ENCODE assay signal across 11 cellular contexts in genomic region chr11:606245-606644, GRCh38. TPM values are rescaled to one million over a fixed set of nuclear protein-coding genes. Genes with fewer than 3 reads are reported as not detected.
A peak's percentile ranks its signal among the peaks of the same experiment; 100 is the strongest.
DNase-seq lines count a peak whose midpoint lies in the region; FAIRE-seq and TF ChIP-seq lines count a peak whose summit lies in the region.
"Had no signal": no experiment of that assay in that cellular context is flagged by ENCODE, and none has a peak within 500 bp of the region (broad histone marks: within the 10 kb centered on the region; RNA-seq: fewer than 3 reads in every experiment).

No MANE protein-coding gene starts in this region.

- no peak overlapping the region for H2BK12ac ChIP-seq in H9 (ENCODE audit: insufficient read length, low read depth, low read length)

- TF ChIP-seq CTCF in kidney (IDR thresholded peaks at IDR 0.05; ENCODE audit: borderline replicate concordance, extremely low read depth, insufficient read depth) (no peak), H9 (conservative IDR thresholded peaks at IDR 0.05) (no peak)

- H3K23ac ChIP-seq in H9 (ENCODE audit: insufficient read length, low read depth, low read length) = no peak overlapping the region

- H3K9me3 Mint-ChIP-seq in H9 = no peaks in the 10 kb centered on the region

- H2BK5ac ChIP-seq in H9 (ENCODE audit: insufficient read length, low read length) = no peak overlapping the region

- H3K27ac ChIP-seq in ACC112 (ENCODE audit: low read depth, low read length) = peak overlapping the region; percentile 12; the same call in 1 of the 2 replicates
- H3K27ac ChIP-seq in kidney (ENCODE audit: low read depth in 2 of 2, low read length in 2 of 2) = no peak overlapping the region
- H3K27ac ChIP-seq in H9 (ENCODE audit: insufficient read length, low read depth, low read length) = no peak overlapping the region

- DNase-seq in astrocyte of the hippocampus (ENCODE audit: low read depth, low spot score) (peak; percentile 78), kidney (peak; percentile 74), SIG-M5 (lab: John Stamatoyannopoulos, UW) (no peak), ACHN (no peak), H9 (no peak)
- DNase-seq: CD4-positive, CD25-positive, alpha-beta regulatory T cell; NCI-H1436; retina had no signal

- no peak overlapping the region for H4K5ac ChIP-seq in H9 (ENCODE audit: insufficient read length, low read depth, low read length)

- H4K20me1 ChIP-seq in H9 (ENCODE audit: control insufficient read depth, insufficient read depth, insufficient read length) = peaks cover 3% of the 10 kb centered on the region

- H3K79me2 ChIP-seq in ACC112 (ENCODE audit: control insufficient read depth, insufficient read depth, low read length, unreplicated experiment) (peaks cover 5% of the 10 kb centered on the region), H9 (ENCODE audit: insufficient read depth, low read length) (no peaks in the 10 kb centered on the region)

- peaks cover 33 to 74% (median 70%) of the 10 kb centered on the region in 3 experiments; a peak in 6 of 7 replicates for H3K36me3 Mint-ChIP-seq in H9 (ENCODE audit: insufficient read depth in 1 of 3, low read depth in 3 of 3)

- H3K36me3 ChIP-seq in ACC112 (ENCODE audit: insufficient read depth, low read length) = peaks cover 21% of the 10 kb centered on the region; the same call in 1 of the 2 replicates
- H3K36me3 ChIP-seq in kidney (ENCODE audit: control insufficient read depth in 1 of 2, insufficient read depth in 2 of 2, low read length in 2 of 2) = peaks cover 27 to 55% of the 10 kb centered on the region in 2 donors

- H2AFZ ChIP-seq in ACC112 (ENCODE audit: low read length, unreplicated experiment) (no peak overlapping the region), H9 (ENCODE audit: low read length) (no peak overlapping the region)

- no peak overlapping the region for H3K56ac ChIP-seq in H9 (ENCODE audit: insufficient read length, low read depth, low read length)

- in situ Hi-C loops in ACHN (cut with HindIII; ENCODE audit: low pct_ligation_motif_present, low pct_unique_long_range_greater_than_20kb, low sequenced_read_pairs) = no loop called here

- H3K4me3 ChIP-seq in ACC112 (ENCODE audit: low read depth, low read length) (no peak overlapping the region), kidney (ENCODE audit: low read length in 2 of 2) (no peak overlapping the region)

- H3K23me2 ChIP-seq in H9 (ENCODE audit: insufficient read length, low read depth, low read length, poor library complexity, severe bottlenecking) = no peaks in the 10 kb centered on the region

- H3K4me1 ChIP-seq in ACC112 (ENCODE audit: control insufficient read depth, insufficient read depth, low read length, unreplicated experiment) (no peaks in the 10 kb centered on the region), kidney (ENCODE audit: control insufficient read depth in 1 of 2, insufficient read depth in 1 of 2, low read depth in 1 of 2, low read length in 2 of 2) (peaks cover 0 to 2% of the 10 kb centered on the region in 2 donors), H9 (ENCODE audit: insufficient read depth, low read length) (no peaks in the 10 kb centered on the region)

- intact Hi-C loops in kidney (cut with DNase I) = no loop called here

- H2BK20ac ChIP-seq in H9 (ENCODE audit: low read depth, low read length, poor library complexity, severe bottlenecking) = no peak overlapping the region

- H3K14ac ChIP-seq in H9 (ENCODE audit: insufficient read depth, low read length) = no peak overlapping the region

- no peak overlapping the region for H3K18ac ChIP-seq in H9 (ENCODE audit: insufficient read length, low read depth, low read length)

- H3K4me2 ChIP-seq in H9 (ENCODE audit: insufficient read depth, insufficient read length, low read length) = no peak overlapping the region

- H2AK5ac ChIP-seq in H9 (ENCODE audit: insufficient read length, low read length) = no peak overlapping the region

- no peak overlapping the region for H4K8ac ChIP-seq in H9 (replicated peaks; ENCODE audit: insufficient read length, low read depth, low read length)

- FAIRE-seq in kidney (lab: Jason Lieb, UNC) = no peak

- H3K4ac ChIP-seq in H9 (ENCODE audit: low read depth, low read length) = no peak overlapping the region

- WGBS in H9 (ENCODE audit: extremely low coverage, insufficient read length, low lambda C conversion rate) = no CpG with 5 or more reads among the region's 19 CpGs

- no peaks in the 10 kb centered on the region for H3K79me1 ChIP-seq in H9 (ENCODE audit: insufficient read depth, low read depth, low read length, poor library complexity, severe bottlenecking)

- H3K27me3 Mint-ChIP-seq in H9 (ENCODE audit: low read depth) = no peaks in the 10 kb centered on the region
- H3K27me3 Mint-ChIP-seq: CD4-positive, CD25-positive, alpha-beta regulatory T cell had no signal

- H3K4me1 Mint-ChIP-seq in H9 = no peaks in the 10 kb centered on the region
- H3K4me1 Mint-ChIP-seq: CD4-positive, CD25-positive, alpha-beta regulatory T cell had no signal

- H2BK120ac ChIP-seq in H9 (ENCODE audit: low read depth, low read length, poor library complexity, severe bottlenecking) = no peak overlapping the region

- H3K9me3 ChIP-seq in kidney (ENCODE audit: control insufficient read depth in 1 of 2, low read length in 2 of 2) (no peaks in the 10 kb centered on the region), H9 (ENCODE audit: control insufficient read depth, low read depth, low read length) (no peaks in the 10 kb centered on the region)

- H3K27me3 ChIP-seq in ACC112 (ENCODE audit: insufficient read depth, low read length) (no peaks in the 10 kb centered on the region), H9 (ENCODE audit: insufficient read depth, low read length) (no peaks in the 10 kb centered on the region)

- H3K9ac ChIP-seq in kidney (ENCODE audit: low read length in 2 of 2) (no peak overlapping the region), H9 (ENCODE audit: extremely low read depth, insufficient read length, low read length) (no peak overlapping the region)

- no peak overlapping the region for H3K4me3 Mint-ChIP-seq in H9
- H3K4me3 Mint-ChIP-seq: CD4-positive, CD25-positive, alpha-beta regulatory T cell had no signal

- no peak overlapping the region for H4K91ac ChIP-seq in H9 (ENCODE audit: insufficient read length, low read depth, low read length)

- H3T11ph ChIP-seq in H9 (ENCODE audit: low read length) = no peak overlapping the region

- no peak overlapping the region for H2BK15ac ChIP-seq in H9 (ENCODE audit: low read depth, low read length)

- H3K27ac Mint-ChIP-seq in H9 = no peak overlapping the region

RNA-seq across cellular contexts. Expression of gene IRF7, which starts 9.5 kb away (rescaled TPM):
- total RNA-seq in kidney (36.7 TPM), H9 (2021) (9.7 and 9.8 TPM in 2 replicates)
- polyA plus RNA-seq in kidney (ENCODE audit: insufficient read depth, low read depth, low replicate concordance) = 21.5 TPM

RNA-seq across cellular contexts. Expression of gene CDHR5, which starts 18.5 kb away (rescaled TPM):
- total RNA-seq in kidney = 7.0 TPM
- 45.6 TPM for polyA plus RNA-seq in kidney (ENCODE audit: insufficient read depth, low read depth, low replicate concordance)
- 0.46 TPM in 1 of 2 replicates, not detected in the other for total RNA-seq in H9 (2021)
- total RNA-seq: CD4-positive, CD25-positive, alpha-beta regulatory T cell; subcutaneous adipose tissue; T-helper 1 cell treated with Interleukin-12 subunit alpha and Interleukin-12 subunit beta and Interleukin-4 antibody, amounts not matched to agents 30 ng/mL and 1 ng/mL, for 36 hours had no signal
- polyA plus RNA-seq: CD4-positive, CD25-positive, alpha-beta regulatory T cell had no signal

RNA-seq across cellular contexts. Expression of gene SCT, which starts 20.7 kb away (rescaled TPM):
- total RNA-seq in kidney (not detected), H9 (2021) (1.8 and 2.3 TPM in 2 replicates)
- polyA plus RNA-seq in kidney (ENCODE audit: insufficient read depth, low read depth, low replicate concordance) = not detected
- total RNA-seq: CD4-positive, CD25-positive, alpha-beta regulatory T cell; subcutaneous adipose tissue; T-helper 1 cell treated with Interleukin-12 subunit alpha and Interleukin-12 subunit beta and Interleukin-4 antibody, amounts not matched to agents 30 ng/mL and 1 ng/mL, for 36 hours had no signal
- polyA plus RNA-seq: CD4-positive, CD25-positive, alpha-beta regulatory T cell had no signal

RNA-seq across cellular contexts. Expression of gene PHRF1, which starts 30.0 kb away (rescaled TPM):
- 30.9 TPM for total RNA-seq in kidney
- 7.5 TPM for polyA plus RNA-seq in kidney (ENCODE audit: insufficient read depth, low read depth, low replicate concordance)
- total RNA-seq in H9 (2021) = 48.9 and 50.6 TPM in 2 replicates

RNA-seq across cellular contexts. Expression of gene DRD4, which starts 30.8 kb away (rescaled TPM):
- total RNA-seq in kidney (1.1 TPM), H9 (2021) (6.2 and 6.8 TPM in 2 replicates)
- 0.47 TPM for polyA plus RNA-seq in kidney (ENCODE audit: insufficient read depth, low read depth, low replicate concordance)
- total RNA-seq: CD4-positive, CD25-positive, alpha-beta regulatory T cell had no signal
- polyA plus RNA-seq: CD4-positive, CD25-positive, alpha-beta regulatory T cell had no signal

Comparison
In these comparisons a context has a peak if more than half of its experiments do, and no peak if none do; other contexts are left out.
1. DNase-seq: peak in astrocyte of the hippocampus (single experiment) and kidney (single experiment); none in SIG-M5 (single experiment), ACHN (single experiment) and H9 (single experiment).